9 cellular contexts compared by ENCODE assay signal in genomic region chr5:56259002-56259511, GRCh38. TPM values are rescaled to one million over a fixed set of nuclear protein-coding genes. Genes with fewer than 3 reads are reported as not detected.
DNase-seq lines count a peak whose midpoint lies in the region; ATAC-seq and TF ChIP-seq lines count a peak whose summit lies in the region.
"Had no signal": no experiment of that assay in that cellular context is flagged by ENCODE, and none has a peak within 500 bp of the region (broad histone marks: within the 10 kb centered on the region; RNA-seq: fewer than 3 reads in every experiment).

No MANE protein-coding gene starts in this region.

- H3K9me3 ChIP-seq in fibroblast of lung (ENCODE audit: control insufficient read depth, insufficient read depth, low read depth, low read length): no peaks in the 10 kb centered on the region

- TF ChIP-seq CTCF in fibroblast of lung (conservative IDR thresholded peaks at IDR 0.05 in 1 of 2, IDR thresholded peaks at IDR 0.05 in 1 of 2; ENCODE audit: low read depth in 1 of 2, low read length in 2 of 2): no peak

- no peaks in the 10 kb centered on the region for H3K79me2 ChIP-seq in fibroblast of lung (ENCODE audit: control insufficient read depth, insufficient read depth, low read length)

- no peak overlapping the region for H3K9ac ChIP-seq in fibroblast of lung (ENCODE audit: insufficient read depth, low read length)
- H3K9ac ChIP-seq: BLaER1 had no signal

- in situ Hi-C loops in KBM-7 (cut with MboI; ENCODE audit: low pct_unique_long_range_greater_than_20kb, low sequenced_read_pairs): loop anchor here (25.0 kb wide), 1 partner anchor 1003 kb away; no protein-coding TSS in a partner anchor

- H3K27me3 Mint-ChIP-seq in activated CD4-positive, alpha-beta memory T cell treated with anti-CD3 and anti-CD28 coated beads for 36 hours: peaks cover 3% of the 10 kb centered on the region
- peaks cover 9% of the 10 kb centered on the region for H3K27me3 Mint-ChIP-seq in activated CD4-positive, alpha-beta memory T cell treated with anti-CD3 and anti-CD28 coated beads, Interleukin-2, amount 10 ng/mL, durations not matched to agents 7 days and 5 days
- H3K27me3 Mint-ChIP-seq in stimulated activated memory B cell treated with anti-CD40 and anti-IgM and Interleukin-4, amounts not matched to agents 10 μg/mL and 1 μg/mL and 100 μg/mL, for 72 hours: no peaks in the 10 kb centered on the region

- peak overlapping the region; percentile 70 for H3K4me2 ChIP-seq in fibroblast of lung (ENCODE audit: extremely low read depth, insufficient read depth, low read length)
- H3K4me2 ChIP-seq: BLaER1 had no signal

- H3K36me3 ChIP-seq in fibroblast of lung (ENCODE audit: control insufficient read depth, insufficient read depth, low read length): no peaks in the 10 kb centered on the region
- H3K36me3 ChIP-seq: BLaER1 had no signal

- H2AFZ ChIP-seq in fibroblast of lung (ENCODE audit: low read length): no peak overlapping the region

- peaks cover 8% of the 10 kb centered on the region for H3K4me1 ChIP-seq in fibroblast of lung (ENCODE audit: control insufficient read depth, extremely low read depth, insufficient read depth, low read length)

- intact Hi-C loops in activated CD4-positive, alpha-beta memory T cell treated with anti-CD3 and anti-CD28 coated beads for 36 hours (cut with micrococcal nuclease): loop anchor here (1.0 kb wide), 1 partner anchor 70 kb away; no protein-coding TSS in a partner anchor

- ATAC-seq in stimulated activated memory B cell treated with anti-CD40 and anti-IgM and Interleukin-4, amounts not matched to agents 10 μg/mL and 1 μg/mL and 100 μg/mL, for 72 hours: peak; percentile 56
- ATAC-seq in HG02981 (IDR thresholded peaks at IDR 0.05; ENCODE audit: unreplicated experiment): no peak

- H3K4me1 Mint-ChIP-seq in activated CD4-positive, alpha-beta memory T cell treated with anti-CD3 and anti-CD28 coated beads for 36 hours (ENCODE audit: low read depth): no peaks in the 10 kb centered on the region
- H3K4me1 Mint-ChIP-seq in activated CD4-positive, alpha-beta memory T cell treated with anti-CD3 and anti-CD28 coated beads, Interleukin-2, amount 10 ng/mL, durations not matched to agents 7 days and 5 days: no peaks in the 10 kb centered on the region
- no peaks in the 10 kb centered on the region for H3K4me1 Mint-ChIP-seq in stimulated activated memory B cell treated with anti-CD40 and anti-IgM and Interleukin-4, amounts not matched to agents 10 μg/mL and 1 μg/mL and 100 μg/mL, for 72 hours

- CTCF ChIA-PET in activated CD4-positive, alpha-beta memory T cell treated with anti-CD3 and anti-CD28 coated beads for 36 hours (lab: Charles Lee): interaction anchor here (0.7 to 1.1 kb wide), 4 partner anchors 114 to 583 kb away, joined by 3 to 5 read pairs (median 3); no protein-coding TSS in a partner anchor
- CTCF ChIA-PET in activated CD4-positive, alpha-beta memory T cell treated with anti-CD3 and anti-CD28 coated beads, Interleukin-2, amount 10 ng/mL, durations not matched to agents 7 days and 5 days (lab: Charles Lee): no interaction called here

- H3K4me3 Mint-ChIP-seq in activated CD4-positive, alpha-beta memory T cell treated with anti-CD3 and anti-CD28 coated beads for 36 hours: no peak overlapping the region
- no peak overlapping the region for H3K4me3 Mint-ChIP-seq in activated CD4-positive, alpha-beta memory T cell treated with anti-CD3 and anti-CD28 coated beads, Interleukin-2, amount 10 ng/mL, durations not matched to agents 7 days and 5 days
- no peak overlapping the region for H3K4me3 Mint-ChIP-seq in stimulated activated memory B cell treated with anti-CD40 and anti-IgM and Interleukin-4, amounts not matched to agents 10 μg/mL and 1 μg/mL and 100 μg/mL, for 72 hours

- no peaks in the 10 kb centered on the region for H4K20me1 ChIP-seq in fibroblast of lung (ENCODE audit: control insufficient read depth, extremely low read depth, insufficient read depth, low read length)
- H4K20me1 ChIP-seq: BLaER1 had no signal

- peak overlapping the region; percentile 62 for H3K27ac ChIP-seq in fibroblast of lung (ENCODE audit: insufficient read depth, low read length)
- H3K27ac ChIP-seq: BLaER1 had no signal

- no peak for DNase-seq in activated CD4-positive, alpha-beta memory T cell treated with anti-CD3 and anti-CD28 coated beads for 36 hours
- DNase-seq in activated CD4-positive, alpha-beta memory T cell treated with anti-CD3 and anti-CD28 coated beads, Interleukin-2, amount 10 ng/mL, durations not matched to agents 7 days and 5 days: no peak
- DNase-seq in M059J (ENCODE audit: low read depth) (peak; percentile 91), fibroblast of lung (ENCODE audit: low read depth in 2 of 2) (peak; percentile 96), KBM-7 (no peak), DMS 273 treated with DMSO at 0.1 percent for 48 hours (lab: John Stamatoyannopoulos, UW) (no peak)

- POLR2A ChIA-PET in activated CD4-positive, alpha-beta memory T cell treated with anti-CD3 and anti-CD28 coated beads for 36 hours (lab: Charles Lee): interaction anchor here (0.9 to 1.0 kb wide), 2 partner anchors 69 to 103 kb away, joined by 3 read pairs; no protein-coding TSS in a partner anchor
- POLR2A ChIA-PET in activated CD4-positive, alpha-beta memory T cell treated with anti-CD3 and anti-CD28 coated beads, Interleukin-2, amount 10 ng/mL, durations not matched to agents 7 days and 5 days (lab: Charles Lee): interaction anchor here (0.7 to 1.1 kb wide), 2 partner anchors 31 to 222 kb away, joined by 3 to 4 read pairs; no protein-coding TSS in a partner anchor

- H3K36me3 Mint-ChIP-seq in activated CD4-positive, alpha-beta memory T cell treated with anti-CD3 and anti-CD28 coated beads for 36 hours: no peaks in the 10 kb centered on the region
- no peaks in the 10 kb centered on the region for H3K36me3 Mint-ChIP-seq in activated CD4-positive, alpha-beta memory T cell treated with anti-CD3 and anti-CD28 coated beads, Interleukin-2, amount 10 ng/mL, durations not matched to agents 7 days and 5 days (ENCODE audit: low read depth)
- no peaks in the 10 kb centered on the region for H3K36me3 Mint-ChIP-seq in stimulated activated memory B cell treated with anti-CD40 and anti-IgM and Interleukin-4, amounts not matched to agents 10 μg/mL and 1 μg/mL and 100 μg/mL, for 72 hours

- no peaks in the 10 kb centered on the region for H3K9me3 Mint-ChIP-seq in activated CD4-positive, alpha-beta memory T cell treated with anti-CD3 and anti-CD28 coated beads for 36 hours
- H3K9me3 Mint-ChIP-seq in activated CD4-positive, alpha-beta memory T cell treated with anti-CD3 and anti-CD28 coated beads, Interleukin-2, amount 10 ng/mL, durations not matched to agents 7 days and 5 days: no peaks in the 10 kb centered on the region
- H3K9me3 Mint-ChIP-seq in stimulated activated memory B cell treated with anti-CD40 and anti-IgM and Interleukin-4, amounts not matched to agents 10 μg/mL and 1 μg/mL and 100 μg/mL, for 72 hours: no peaks in the 10 kb centered on the region

- H3K4me3 ChIP-seq in fibroblast of lung (replicated peaks in 1 of 4; ENCODE audit: control extremely low read depth in 1 of 4, insufficient read depth in 1 of 4, low read depth in 3 of 4, low read length in 4 of 4): peak overlapping the region in 1 of 4 experiments; percentile 26
- H3K4me3 ChIP-seq: BLaER1 had no signal

- peak overlapping the region; percentile 1 for H3K27ac Mint-ChIP-seq in activated CD4-positive, alpha-beta memory T cell treated with anti-CD3 and anti-CD28 coated beads for 36 hours
- no peak overlapping the region for H3K27ac Mint-ChIP-seq in activated CD4-positive, alpha-beta memory T cell treated with anti-CD3 and anti-CD28 coated beads, Interleukin-2, amount 10 ng/mL, durations not matched to agents 7 days and 5 days
- no peak overlapping the region for H3K27ac Mint-ChIP-seq in stimulated activated memory B cell treated with anti-CD40 and anti-IgM and Interleukin-4, amounts not matched to agents 10 μg/mL and 1 μg/mL and 100 μg/mL, for 72 hours

- no peaks in the 10 kb centered on the region for H3K27me3 ChIP-seq in fibroblast of lung (ENCODE audit: control insufficient read depth, insufficient read depth, low read length)
- H3K27me3 ChIP-seq: BLaER1 had no signal

RNA-seq across cellular contexts. Expression of gene ANKRD55, which starts 25.9 kb away (rescaled TPM):
- 1 to 10 TPM; 2.2 to 2.6 TPM for total RNA-seq in activated CD4-positive, alpha-beta memory T cell treated with anti-CD3 and anti-CD28 coated beads for 36 hours
- total RNA-seq in activated CD4-positive, alpha-beta memory T cell treated with anti-CD3 and anti-CD28 coated beads, Interleukin-2, amount 10 ng/mL, durations not matched to agents 7 days and 5 days: 1 to 10 TPM; 3.5 to 3.7 TPM
- total RNA-seq in M059J (2014; rRNA removed; shearing (Covaris generic)): 0.17 TPM in 1 of 2 replicates, not detected in the other
- total RNA-seq in fibroblast of lung: under 0.01 TPM in 1 of 2 replicates, not detected in the other
- polyA plus RNA-seq in fibroblast of lung: 0.25 TPM in 1 of 2 replicates, not detected in the other
- polyA plus RNA-seq in fibroblast of lung (2012): 0.08 and 0.21 TPM in 2 replicates
- not detected in 2 replicates for polyA minus RNA-seq in fibroblast of lung (ENCODE audit: low replicate concordance)

Comparison
In these comparisons a context has a peak if more than half of its experiments do, and no peak if none do; other contexts are left out.
1. DNase-seq: peak in M059J (single experiment) and fibroblast of lung (2 of 2); none in activated CD4-positive, alpha-beta memory T cell treated with anti-CD3 and anti-CD28 coated beads for 36 hours (single experiment), activated CD4-positive, alpha-beta memory T cell treated with anti-CD3 and anti-CD28 coated beads, Interleukin-2, amount 10 ng/mL, durations not matched to agents 7 days and 5 days (single experiment), KBM-7 (single experiment) and DMS 273 treated with DMSO at 0.1 percent for 48 hours (single experiment).